ENCODE assay signal across 6 cellular contexts in the genomic region with DNA sequence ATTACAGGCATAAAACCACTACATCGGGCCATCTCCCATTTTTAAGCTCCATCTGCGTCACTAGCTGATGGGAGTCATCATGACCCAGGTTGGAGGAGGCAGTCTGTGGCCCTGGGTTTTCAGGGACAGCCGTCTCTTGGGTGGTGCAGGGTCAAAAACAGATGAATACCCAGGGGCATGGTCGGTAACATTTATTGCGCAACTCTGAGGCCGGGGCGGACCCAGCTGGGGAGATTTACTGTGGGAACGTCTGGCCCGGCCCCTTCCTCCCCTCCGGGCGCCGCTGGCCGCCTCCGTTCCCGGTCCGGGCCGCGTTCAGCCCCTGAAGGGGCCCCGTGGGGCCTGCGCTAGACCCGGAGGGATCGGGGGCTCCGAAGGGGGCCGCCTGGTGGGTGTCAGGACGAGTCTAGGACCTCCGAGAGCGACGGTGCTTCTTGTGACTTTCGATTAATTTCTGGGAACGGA. TPM values are rescaled to one million over a fixed set of nuclear protein-coding genes. Genes with fewer than 3 reads are reported as not detected.
A peak's percentile ranks its signal among the peaks of the same experiment; 100 is the strongest.
DNase-seq lines count a peak whose midpoint lies in the region; ATAC-seq lines count a peak whose summit lies in the region.

No MANE protein-coding gene starts in this region.

- intact Hi-C loops in posterior vena cava (cut with DNase I), result loop anchor here in 1 of 2 donors (5.0 kb wide), 1 partner anchor 33 kb away; no protein-coding TSS in a partner anchor

- ATAC-seq in HG03457 (IDR thresholded peaks at IDR 0.05; ENCODE audit: unreplicated experiment), result no peak

- peak; percentile 75 for DNase-seq in HuH-7 (ENCODE audit: low spot score)
- peak; percentile 53 for DNase-seq in ecto neural progenitor cell (ENCODE audit: low spot score)
- peak; percentile 88 for DNase-seq in posterior vena cava (ENCODE audit: low spot score)
- DNase-seq in T-helper 9 cell, result no peak
- no peak for DNase-seq in NCI-H1417 treated with DMSO at 0.1 percent for 48 hours (lab: John Stamatoyannopoulos, UW)

RNA-seq across cellular contexts. Expression of gene RGL3, which starts 1.3 kb away (rescaled TPM):
- 10 to 100 TPM in 1 of 2 donors, 1 to 10 TPM in 1; 7.7 to 12.9 TPM for total RNA-seq in posterior vena cava

RNA-seq across cellular contexts. Expression of gene ODAD3, which starts 14.5 kb away (rescaled TPM):
- under 1 TPM in 1 of 2 donors, not detected in 1; 0.69 TPM for total RNA-seq in posterior vena cava

RNA-seq across cellular contexts. Expression of gene PRKCSH, which starts 15.0 kb away (rescaled TPM):
- 100 to 1,000 TPM; 161 to 188 TPM for total RNA-seq in posterior vena cava

RNA-seq across cellular contexts. Expression of gene EPOR, which starts 36.3 kb away (rescaled TPM):
- total RNA-seq in posterior vena cava, result 1 to 10 TPM; 4.0 to 6.4 TPM

RNA-seq across cellular contexts. Expression of gene SWSAP1, which starts 46.0 kb away (rescaled TPM):
- total RNA-seq in posterior vena cava, result 1 to 10 TPM; 1.2 to 1.8 TPM

Comparison
In these comparisons a context has a peak if more than half of its experiments do, and no peak if none do; other contexts are left out.
1. DNase-seq: peak in HuH-7 (single experiment), ecto neural progenitor cell (single experiment) and posterior vena cava (single experiment); none in T-helper 9 cell (single experiment) and NCI-H1417 treated with DMSO at 0.1 percent for 48 hours (single experiment).